8 cellular contexts compared by ENCODE assay signal in genomic region chr12:57899010-57899662, GRCh38. TPM values are rescaled to one million over a fixed set of nuclear protein-coding genes. Genes with fewer than 3 reads are reported as not detected.
DNase-seq lines count a peak whose midpoint lies in the region; ATAC-seq and TF ChIP-seq lines count a peak whose summit lies in the region.

No MANE protein-coding gene starts in this region.

- H3K79me2 ChIP-seq in PC-9 (ENCODE audit: low read depth) = no peaks in the 10 kb centered on the region

- peak; percentile 84 for ATAC-seq in GM18517 (IDR thresholded peaks at IDR 0.05; ENCODE audit: unreplicated experiment)
- ATAC-seq in HG02870 (IDR thresholded peaks at IDR 0.05; ENCODE audit: unreplicated experiment) = peak; percentile 87

- no TSS peak for BruUV-seq in PC-9 (replicated peaks; lab: Mats Ljungman, UMichigan)

- no peaks in the 10 kb centered on the region for H3K27me3 ChIP-seq in PC-9 (ENCODE audit: insufficient read depth, low read depth)
- H3K27me3 ChIP-seq in left ventricle myocardium inferior (ENCODE audit: low read depth) = no peaks in the 10 kb centered on the region

- H3K4me3 ChIP-seq in PC-9 (no peak overlapping the region), left ventricle myocardium inferior (no peak overlapping the region), lower leg skin (ENCODE audit: low read depth, poor library complexity, severe bottlenecking) (no peak overlapping the region)

- no peaks in the 10 kb centered on the region for H3K9me2 ChIP-seq in PC-9 (ENCODE audit: insufficient read depth)

- TF ChIP-seq CTCF in PC-9 (conservative IDR thresholded peaks at IDR 0.05) (no peak), left ventricle myocardium inferior (IDR thresholded peaks at IDR 0.05; ENCODE audit: borderline replicate concordance) (no peak), lower leg skin (IDR thresholded peaks at IDR 0.05) (no peak)

- H3K36me3 ChIP-seq in PC-9 (ENCODE audit: low read depth) = no peaks in the 10 kb centered on the region
- no peaks in the 10 kb centered on the region for H3K36me3 ChIP-seq in left ventricle myocardium inferior

- 35 to 46% methylated on average over 10 of the region's 10 CpGs for WGBS in lower leg skin, 2 donors

- intact Hi-C loops in PC-9 (cut with micrococcal nuclease; ENCODE audit: unreplicated experiment) (no loop called here), left ventricle myocardium inferior (cut with micrococcal nuclease) (loop anchor here (5.0 kb wide), 1 partner anchor 67 kb away; no protein-coding TSS in a partner anchor), lower leg skin (cut with DNase I; ENCODE audit: low total_unique reads) (loop anchor here (5.0 kb wide), 1 partner anchor 62 kb away; no protein-coding TSS in a partner anchor)

- 0 out of 2 replicates have a peak overlapping the region, but pooled peaks have one; percentile 33 for H2AFZ ChIP-seq in PC-9

- 0 out of 2 replicates have a peak overlapping the region, but pooled peaks have one; percentile 11 for H3K4me2 ChIP-seq in PC-9

- H3K4me1 ChIP-seq in PC-9 (replicated peaks; ENCODE audit: insufficient read depth) (peaks cover 34% of the 10 kb centered on the region), left ventricle myocardium inferior (peaks cover 51% of the 10 kb centered on the region)

- H3K27ac ChIP-seq in PC-9 = no peak overlapping the region
- peak overlapping the region; percentile 98 for H3K27ac ChIP-seq in left ventricle myocardium inferior (replicated peaks)

- POLR2A ChIA-PET in PC-9 (lab: Charles Lee; ENCODE audit: unreplicated experiment) = interaction anchor here (0.5 kb wide), 2 partner anchors 17 to 42 kb away, joined by 4 to 17 read pairs; partner anchors contain the start of gene ATP23

- CTCF ChIA-PET in PC-9 (lab: Charles Lee) = interaction anchor here (0.5 to 1.0 kb wide), 3 partner anchors 17 to 173 kb away, joined by 3 to 4 read pairs (median 3); no protein-coding TSS in a partner anchor

- no peaks in the 10 kb centered on the region for H3K9me3 ChIP-seq in PC-9 (ENCODE audit: insufficient read depth, low read depth)
- H3K9me3 ChIP-seq in left ventricle myocardium inferior (replicated peaks) = no peaks in the 10 kb centered on the region

- DNase-seq in PC-9 (peak in 1 of 2 experiments; percentile 38), activated gamma-delta T cell treated with Interleukin-2 at 50 U/mL for 16 hours (peak; percentile 65), left ventricle myocardium inferior (peak; percentile 31), lower leg skin (ENCODE audit: low spot score in 2 of 2) (no peak), NCI-H82 (lab: John Stamatoyannopoulos, UW) (no peak)
- peak; percentile 59 to 82 (median 61) for DNase-seq in stimulated activated CD4-positive, alpha-beta T cell treated with anti-CD3 and anti-CD28 coated beads, TNF-alpha, amount 100 ng/mL, for 24 hours (ENCODE audit: low read depth in 3 of 3)

- H4K20me1 ChIP-seq in PC-9 (ENCODE audit: insufficient read depth) = no peaks in the 10 kb centered on the region

- peaks cover 22% of the 10 kb centered on the region; the same call in 1 of the 2 replicates for H3F3A ChIP-seq in PC-9 (ENCODE audit: insufficient read depth, low read depth)

- no peak for TF ChIP-seq POLR2A in lower leg skin (IDR thresholded peaks at IDR 0.05)

RNA-seq across cellular contexts. Expression of gene ATP23, which starts 42.2 kb away (rescaled TPM):
- 5.1 and 6.5 TPM in 2 replicates for total RNA-seq in PC-9 (2021)
- total RNA-seq in left ventricle myocardium inferior = 7.4 TPM
- total RNA-seq in lower leg skin = 10 to 100 TPM in 2 of 4 donors, 1 to 10 TPM in 2; 3.0 to 14.3 (median 10.8) TPM

RNA-seq across cellular contexts. Expression of gene CTDSP2, which starts 52.6 kb away (rescaled TPM):
- total RNA-seq in PC-9 (2021) (102 and 107 TPM in 2 replicates), left ventricle myocardium inferior (82.6 TPM), lower leg skin (100 to 1,000 TPM; 129 to 174 (median 169) TPM)

Comparison
In these comparisons a context has a peak if more than half of its experiments do, and no peak if none do; other contexts are left out.
1. DNase-seq: peak in activated gamma-delta T cell treated with Interleukin-2 at 50 U/mL for 16 hours (single experiment), left ventricle myocardium inferior (single experiment) and stimulated activated CD4-positive, alpha-beta T cell treated with anti-CD3 and anti-CD28 coated beads, TNF-alpha, amount 100 ng/mL, for 24 hours (3 of 3); none in lower leg skin (0 of 2) and NCI-H82 (single experiment).